ENCODE assay signal across 15 cellular contexts in the genomic region with DNA sequence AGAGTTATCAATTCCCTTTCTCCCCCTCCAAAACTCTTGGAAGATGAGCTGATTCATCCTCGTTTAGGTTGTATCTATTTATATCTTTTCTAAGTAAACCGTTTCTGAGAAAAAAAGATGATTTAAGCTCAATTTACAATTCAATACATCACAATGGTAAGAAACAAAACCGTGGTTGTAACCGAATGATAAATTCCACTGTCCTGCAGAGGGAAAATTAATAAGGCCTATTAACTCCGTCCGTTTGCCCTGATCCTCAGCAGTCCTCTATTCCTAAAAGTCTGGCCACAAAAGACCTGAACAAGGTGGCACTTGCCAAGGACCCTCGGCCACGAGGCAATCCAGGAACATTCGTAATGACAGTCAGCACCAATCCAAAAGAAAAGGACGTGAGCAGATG.
DNase-seq lines count a peak whose midpoint lies in the region; TF ChIP-seq lines count a peak whose summit lies in the region.
"Had no signal": no experiment of that assay in that cellular context is flagged by ENCODE, and none has a peak within 500 bp of the region (broad histone marks: within the 10 kb centered on the region; RNA-seq: fewer than 3 reads in every experiment).

No MANE protein-coding gene starts in this region.

- CTCF ChIA-PET in AG04449 (lab: Yijun Ruan, JAX) = interaction anchor here (1.0 kb wide), 1 partner anchor 25 kb away, joined by 4 read pairs; no protein-coding TSS in a partner anchor

- H3K36me3 ChIP-seq in HUES64 (ENCODE audit: insufficient read depth, low read length) (no peaks in the 10 kb centered on the region), esophagus squamous epithelium (no peaks in the 10 kb centered on the region), ovary (no peaks in the 10 kb centered on the region), tibial artery (no peaks in the 10 kb centered on the region)

- no peak for TF ChIP-seq CTCF in AG04449 (IDR thresholded peaks at IDR 0.05; ENCODE audit: insufficient read depth, low read length, missing control alignments)
- no peak for TF ChIP-seq CTCF in esophagus squamous epithelium (IDR thresholded peaks at IDR 0.05)
- no peak for TF ChIP-seq CTCF in ovary (IDR thresholded peaks at IDR 0.05)
- no peak for TF ChIP-seq CTCF in tibial artery (IDR thresholded peaks at IDR 0.05)

- H3K27ac ChIP-seq in HUES64 (ENCODE audit: low read depth, low read length) = peak overlapping the region; percentile 1; the same call in 1 of the 2 replicates
- peak overlapping the region in 3 of 4 donors; percentile 40 to 66 (median 56) for H3K27ac ChIP-seq in esophagus squamous epithelium
- no peak overlapping the region for H3K27ac ChIP-seq in ovary
- no peak overlapping the region for H3K27ac ChIP-seq in tibial artery

- DNase-seq in AG04449 (ENCODE audit: low read depth, low spot score) (no peak), esophagus squamous epithelium (lab: John Stamatoyannopoulos, UW) (no peak), ovary (no peak), activated gamma-delta T cell (lab: John Stamatoyannopoulos, UW) (no peak), tibial artery (no peak), NCI-H2171 (lab: John Stamatoyannopoulos, UW) (no peak), retina (no peak)
- DNase-seq: activated CD4-positive, CD25-positive, alpha-beta regulatory T cell; activated naive CD8-positive, alpha-beta T cell treated with anti-CD3 and anti-CD28 coated beads, Interleukin-2, amount 10 ng/mL, durations not matched to agents 7 days and 5 days; DMS153; kidney; natural killer cell; NCI-H2029; stimulated activated CD8-positive, alpha-beta memory T cell treated with anti-CD3 and anti-CD28 coated beads, Interleukin-4, amount 100 ng/mL, for 48 hours had no signal

- TF ChIP-seq EP300 in ovary (IDR thresholded peaks at IDR 0.05) = no peak

- no peak overlapping the region for H3K9ac ChIP-seq in HUES64 (ENCODE audit: low read depth, low read length)

- H3K4me3 ChIP-seq in AG04449 (ENCODE audit: low read depth, low read length) (peak overlapping the region; percentile 29), HUES64 (ENCODE audit: low read length) (no peak overlapping the region), esophagus squamous epithelium (peak overlapping the region in 2 of 4 donors; percentile 3 to 45), ovary (peak overlapping the region; percentile 14), tibial artery (no peak overlapping the region)

- POLR2A ChIA-PET in AG04449 (lab: Yijun Ruan, JAX) = interaction anchor here (1.3 kb wide), 1 partner anchor 51 kb away, joined by 3 read pairs; no protein-coding TSS in a partner anchor

- H3K4me1 ChIP-seq in HUES64 (ENCODE audit: insufficient read depth, low read length) (peaks cover 76% of the 10 kb centered on the region), esophagus squamous epithelium (peaks cover 0 to 19% (median 7%) of the 10 kb centered on the region in 3 donors), ovary (ENCODE audit: insufficient read depth) (peaks cover 6% of the 10 kb centered on the region), tibial artery (peaks cover 0 to 14% (median 0%) of the 10 kb centered on the region in 4 donors)

- 59% methylated on average over 8 of the region's 10 CpGs for WGBS in HUES64
- WGBS in esophagus squamous epithelium, 2 donors = 69 to 86% methylated on average over 10 of the region's 10 CpGs
- WGBS in ovary, 3 donors = 61 to 77% (median 77%) methylated on average over 10 of the region's 10 CpGs

- TF ChIP-seq POLR2A in esophagus squamous epithelium (IDR thresholded peaks at IDR 0.05) = no peak
- no peak for TF ChIP-seq POLR2A in ovary (IDR thresholded peaks at IDR 0.05)

- H3K9me3 ChIP-seq in HUES64 (ENCODE audit: insufficient read depth, low read depth, low read length) (no peaks in the 10 kb centered on the region), esophagus squamous epithelium (no peaks in the 10 kb centered on the region), ovary (no peaks in the 10 kb centered on the region), tibial artery (no peaks in the 10 kb centered on the region)

- intact Hi-C loops in esophagus squamous epithelium (cut with DNase I) = no loop called here
- intact Hi-C loops in ovary (cut with DNase I) = no loop called here
- intact Hi-C loops in tibial artery (cut with DNase I; ENCODE audit: low total_unique reads) = no loop called here

- H3K27me3 ChIP-seq in HUES64 (ENCODE audit: insufficient read depth, low read length) (no peaks in the 10 kb centered on the region), esophagus squamous epithelium (no peaks in the 10 kb centered on the region), ovary (no peaks in the 10 kb centered on the region), tibial artery (no peaks in the 10 kb centered on the region)

Comparison
In these comparisons a context has a peak if more than half of its experiments do, and no peak if none do; other contexts are left out.
1. H3K4me3 ChIP-seq: peak in AG04449 (single experiment) and ovary (single experiment); none in HUES64 (single experiment) and tibial artery (0 of 2).
2. H3K27ac ChIP-seq: peak in HUES64 (single experiment) and esophagus squamous epithelium (3 of 4); none in ovary (0 of 2) and tibial artery (0 of 2).